8 cellular contexts compared by ENCODE assay signal in the genomic region with DNA sequence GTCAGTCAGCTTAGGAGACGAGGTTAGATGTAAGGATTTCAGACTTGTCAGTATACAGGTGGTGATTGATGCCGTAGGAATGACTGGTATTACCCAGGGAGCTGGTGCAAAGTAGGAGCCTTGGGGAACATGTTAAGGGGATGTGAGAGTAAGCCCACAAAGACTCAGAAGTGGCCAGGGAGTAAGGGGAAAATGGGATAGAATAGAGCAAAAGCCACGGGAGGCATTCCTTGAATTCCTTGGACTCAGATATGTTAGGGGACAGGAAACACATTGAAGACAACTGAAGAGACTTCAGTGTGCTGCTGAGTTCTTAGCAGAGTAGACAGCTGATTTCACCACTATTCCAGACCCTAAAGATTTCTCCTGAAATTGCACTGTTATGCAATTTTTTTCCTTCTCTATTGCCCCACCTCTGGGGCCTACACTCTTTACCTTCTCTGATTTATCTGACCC. TPM values are rescaled to one million over a fixed set of nuclear protein-coding genes. Genes with fewer than 3 reads are reported as not detected.
DNase-seq lines count a peak whose midpoint lies in the region; ATAC-seq and TF ChIP-seq lines count a peak whose summit lies in the region.

No MANE protein-coding gene starts in this region.

- WGBS in transverse colon (ENCODE audit: low coverage in 1 of 2), 2 donors: 56 to 75% methylated on average over 2 to 3 of the region's 3 CpGs

- CTCF ChIA-PET in AG04450 (lab: Charles Lee): interaction anchor here (1.3 to 1.5 kb wide), 2 partner anchors 69 to 79 kb away, joined by 5 to 9 read pairs; no protein-coding TSS in a partner anchor

- no peaks in the 10 kb centered on the region for H3K9me3 Mint-ChIP-seq in activated naive CD8-positive, alpha-beta T cell (ENCODE audit: low read depth)
- H3K9me3 Mint-ChIP-seq in immature natural killer cell: no peaks in the 10 kb centered on the region

- H3K4me3 Mint-ChIP-seq in activated naive CD8-positive, alpha-beta T cell: peak overlapping the region; percentile 94
- peak overlapping the region; percentile 90 to 98 (median 96) for H3K4me3 Mint-ChIP-seq in immature natural killer cell

- H3K36me3 Mint-ChIP-seq in activated naive CD8-positive, alpha-beta T cell: peaks cover 7% of the 10 kb centered on the region
- peaks cover 6 to 18% (median 9%) of the 10 kb centered on the region in 3 donors for H3K36me3 Mint-ChIP-seq in immature natural killer cell

- H3K4me1 ChIP-seq in transverse colon: peaks cover 6 to 22% (median 19%) of the 10 kb centered on the region in 4 donors

- peak overlapping the region; percentile 95 for H3K27ac Mint-ChIP-seq in activated naive CD8-positive, alpha-beta T cell
- H3K27ac Mint-ChIP-seq in immature natural killer cell: peak overlapping the region; percentile 93 to 99 (median 97)

- TF ChIP-seq CTCF in AG04450 (IDR thresholded peaks at IDR 0.05; ENCODE audit: low read depth, low read length): no peak
- TF ChIP-seq CTCF in HFF-Myc (IDR thresholded peaks at IDR 0.05; ENCODE audit: low read depth, low read length, missing control alignments): no peak
- no peak for TF ChIP-seq CTCF in transverse colon (IDR thresholded peaks at IDR 0.05)

- no peak for ATAC-seq in HG03469 (IDR thresholded peaks at IDR 0.05; ENCODE audit: unreplicated experiment)

- H3K9me3 ChIP-seq in AG04450 (ENCODE audit: control insufficient read depth, insufficient read depth, low read length) (no peaks in the 10 kb centered on the region; the same call in 1 of the 2 replicates), transverse colon (no peaks in the 10 kb centered on the region)

- TF ChIP-seq EP300 in transverse colon (IDR thresholded peaks at IDR 0.05; ENCODE audit: low read depth): no peak

- intact Hi-C loops in transverse colon (cut with DNase I; ENCODE audit: low total_unique reads): no loop called here

- peaks cover 28% of the 10 kb centered on the region for H3K4me1 Mint-ChIP-seq in activated naive CD8-positive, alpha-beta T cell (ENCODE audit: low read depth)
- peaks cover 27% of the 10 kb centered on the region in 2 donors for H3K4me1 Mint-ChIP-seq in immature natural killer cell

- H3K27me3 ChIP-seq in AG04450 (ENCODE audit: control insufficient read depth, insufficient read depth, low read length) (no peaks in the 10 kb centered on the region), transverse colon (no peaks in the 10 kb centered on the region)

- POLR2A ChIA-PET in AG04450 (lab: Yijun Ruan, JAX): interaction anchor here (1.0 to 2.8 kb wide), 4 partner anchors 13 to 67 kb away, joined by 3 to 20 read pairs (median 7); a partner anchor contains a TSS

- H3K36me3 ChIP-seq in transverse colon: peaks cover 0 to 6% (median 3%) of the 10 kb centered on the region in 4 donors

- in situ Hi-C loops in transverse colon (cut with MboI; ENCODE audit: low pct_ligation_motif_present in 1 of 4, low pct_unique_long_range_greater_than_20kb in 1 of 4, low sequenced_read_pairs in 3 of 4): no loop called here

- DNase-seq in AG04450 (ENCODE audit: low read depth, low spot score): peak; percentile 30
- no peak for DNase-seq in HFF-Myc (ENCODE audit: extremely low read depth, low read depth)
- no peak for DNase-seq in immature natural killer cell
- DNase-seq in transverse colon: no peak
- no peak for DNase-seq in caudate nucleus (lab: John Stamatoyannopoulos, UW)
- DNase-seq in NCI-H146 treated with DMSO at 0.1 percent for 48 hours (lab: John Stamatoyannopoulos, UW; ENCODE audit: unreplicated experiment): no peak

- H3K4me3 ChIP-seq in AG04450 (ENCODE audit: low read depth, low read length): no peak overlapping the region
- peak overlapping the region; percentile 70; the same call in 1 of the 2 replicates for H3K4me3 ChIP-seq in HFF-Myc (replicated peaks; ENCODE audit: low read depth, low read length)
- peak overlapping the region in 2 of 4 donors; percentile 81 to 92 for H3K4me3 ChIP-seq in transverse colon

- H3K27ac ChIP-seq in AG04450 (ENCODE audit: low read depth, low read length) (peak overlapping the region; percentile 90), transverse colon (peak overlapping the region; percentile 97 to 100 (median 98)), caudate nucleus (ENCODE audit: low read depth, low read length) (no peak overlapping the region)

- H3K27me3 Mint-ChIP-seq in activated naive CD8-positive, alpha-beta T cell: no peaks in the 10 kb centered on the region
- H3K27me3 Mint-ChIP-seq in immature natural killer cell (ENCODE audit: low read depth in 3 of 3): peaks cover 10 to 22% (median 17%) of the 10 kb centered on the region in 3 donors

- no peak for TF ChIP-seq POLR2A in transverse colon (IDR thresholded peaks at IDR 0.05)

RNA-seq across cellular contexts. Expression of a gene that starts 1.2 kb away (rescaled TPM):
- polyA plus RNA-seq in AG04450 (2011; rRNA removed) (36.9 and 39.9 TPM in 2 replicates), immature natural killer cell (10 to 100 TPM; 32.7 to 57.4 (median 45.4) TPM)
- 18.5 and 30.1 TPM in 2 replicates for polyA minus RNA-seq in AG04450 (2011; rRNA and poly(A)+ RNA removed)
- 10 to 100 TPM in 3 of 4 donors, 1 to 10 TPM in 1; 8.2 to 19.8 (median 13.8) TPM for total RNA-seq in transverse colon

RNA-seq across cellular contexts. Expression of a gene that starts 28.8 kb away (rescaled TPM):
- polyA plus RNA-seq in AG04450 (2011; rRNA removed) (132 and 182 TPM in 2 replicates), immature natural killer cell (100 to 1,000 TPM in 2 of 3 donors, 10 to 100 TPM in 1; 69.0 to 107 (median 101) TPM)
- polyA minus RNA-seq in AG04450 (2011; rRNA and poly(A)+ RNA removed): 135 and 171 TPM in 2 replicates
- 100 to 1,000 TPM in 2 of 4 donors, 10 to 100 TPM in 2; 43.8 to 170 (median 112) TPM for total RNA-seq in transverse colon

RNA-seq across cellular contexts. Expression of a gene that starts 29.6 kb away (rescaled TPM):
- 80.4 and 96.7 TPM in 2 replicates for polyA plus RNA-seq in AG04450 (2011; rRNA removed)
- 26.6 and 31.1 TPM in 2 replicates for polyA minus RNA-seq in AG04450 (2011; rRNA and poly(A)+ RNA removed)
- 10 to 100 TPM; 50.4 to 92.5 (median 60.5) TPM for polyA plus RNA-seq in immature natural killer cell
- 10 to 100 TPM; 15.3 to 68.1 (median 40.6) TPM for total RNA-seq in transverse colon

RNA-seq across cellular contexts. Expression of a gene that starts 33.3 kb away (rescaled TPM):
- polyA plus RNA-seq in AG04450 (2011; rRNA removed) (38.5 and 45.7 TPM in 2 replicates), immature natural killer cell (100 to 1,000 TPM; 145 to 169 (median 150) TPM)
- 30.6 and 37.9 TPM in 2 replicates for polyA minus RNA-seq in AG04450 (2011; rRNA and poly(A)+ RNA removed)
- total RNA-seq in transverse colon: 100 to 1,000 TPM in 2 of 4 donors, 10 to 100 TPM in 2; 32.6 to 119 (median 88.1) TPM

RNA-seq across cellular contexts. Expression of a gene that starts 39.4 kb away (rescaled TPM):
- polyA plus RNA-seq in AG04450 (2011; rRNA removed) (0.11 and 0.19 TPM in 2 replicates), immature natural killer cell (under 1 TPM in 1 of 3 donors, not detected in 2; 0.21 TPM)
- 0.32 TPM in 1 of 2 replicates, not detected in the other for polyA minus RNA-seq in AG04450 (2011; rRNA and poly(A)+ RNA removed)
- 1 to 10 TPM in 1 of 4 donors, not detected in 3; 1.5 TPM for total RNA-seq in transverse colon
